Comparison of ENCODE assay signal across 24 cellular contexts in genomic region chr6:133466666-133467065, GRCh38.
"Had no signal": no experiment of that assay in that cellular context is flagged by ENCODE, and none has a peak within 500 bp of the region (broad histone marks: within the 10 kb centered on the region; RNA-seq: fewer than 3 reads in every experiment).

No MANE protein-coding gene starts in this region.

- H3K9me3 Mint-ChIP-seq: activated naive CD4-positive, alpha-beta T cell treated with anti-CD3 and anti-CD28 coated beads, Interleukin-2, amount 10 ng/mL, durations not matched to agents 7 days and 5 days; activated naive CD8-positive, alpha-beta T cell treated with anti-CD3 and anti-CD28 coated beads, Interleukin-2, amount 50 U/mL, for 24 hours; stimulated activated naive CD8-positive, alpha-beta T cell treated with anti-CD3 and anti-CD28 coated beads, Interleukin-15, Interleukin-2, amounts not matched to agents 100 ng/mL and 50 ng/mL, for 24 hours had no signal

- H3K27me3 Mint-ChIP-seq: activated naive CD4-positive, alpha-beta T cell treated with anti-CD3 and anti-CD28 coated beads, Interleukin-2, amount 10 ng/mL, durations not matched to agents 7 days and 5 days; progenitor cell of endocrine pancreas had no signal

- H3K36me3 ChIP-seq: colonic mucosa, left lung, right atrium auricular region, suprapubic skin had no signal

- H3K4me1 ChIP-seq: colonic mucosa, gastrocnemius medialis, left lung, right atrium auricular region, suprapubic skin had no signal

- H3K4me3 Mint-ChIP-seq: activated naive CD4-positive, alpha-beta T cell treated with anti-CD3 and anti-CD28 coated beads, Interleukin-2, amount 10 ng/mL, durations not matched to agents 7 days and 5 days; activated naive CD8-positive, alpha-beta T cell treated with anti-CD3 and anti-CD28 coated beads, Interleukin-2, amount 50 U/mL, for 24 hours; nephron progenitor cell; stimulated activated naive CD8-positive, alpha-beta T cell treated with anti-CD3 and anti-CD28 coated beads, Interleukin-15, Interleukin-2, amounts not matched to agents 100 ng/mL and 50 ng/mL, for 24 hours had no signal

- H3K27ac ChIP-seq: colonic mucosa, gastrocnemius medialis, left lung, right atrium auricular region, suprapubic skin, VCaP had no signal

- ATAC-seq: activated naive CD8-positive, alpha-beta T cell treated with anti-CD3 and anti-CD28 coated beads, Interleukin-2, amount 50 U/mL, for 24 hours; gastrocnemius medialis; left lung had no signal

- H3K27me3 ChIP-seq: colonic mucosa, gastrocnemius medialis, left lung, right atrium auricular region, suprapubic skin had no signal

- DNase-seq: activated CD4-positive, alpha-beta T cell treated with anti-CD3 and anti-CD28 coated beads for 1 hour; activated CD8-positive, alpha-beta memory T cell treated with anti-CD3 and anti-CD28 coated beads for 24 hours; activated CD8-positive, alpha-beta memory T cell treated with anti-CD3 and anti-CD28 coated beads, Interleukin-2, amount 50 U/mL, for 48 hours; activated effector memory CD4-positive, alpha-beta T cell treated with Interleukin-2 at 50 U/mL for 16 hours; activated naive CD4-positive, alpha-beta T cell treated with anti-CD3 and anti-CD28 coated beads, Interleukin-2, amount 10 ng/mL, durations not matched to agents 7 days and 5 days; activated naive CD8-positive, alpha-beta T cell treated with anti-CD3 and anti-CD28 coated beads, Interleukin-2, amount 50 U/mL, for 24 hours; activated T-cell treated with anti-CD3 and anti-CD28 coated beads, Interleukin-2, amount 50 U/mL, for 48 hours; aorta; colonic mucosa; gastrocnemius medialis; head of caudate nucleus; left lung; midbrain; nephron progenitor cell; stimulated activated CD4-positive, alpha-beta T cell treated with anti-CD3 and anti-CD28 coated beads, Interleukin-15, amount 100 ng/mL, for 24 hours; stimulated activated CD4-positive, alpha-beta T cell treated with anti-CD3 and anti-CD28 coated beads, Interleukin-2, amount 100 ng/mL, for 48 hours; T-helper 1 cell; T-helper 9 cell; trophoblast cell had no signal

- H3K4me1 Mint-ChIP-seq: activated naive CD4-positive, alpha-beta T cell treated with anti-CD3 and anti-CD28 coated beads, Interleukin-2, amount 10 ng/mL, durations not matched to agents 7 days and 5 days; activated naive CD8-positive, alpha-beta T cell treated with anti-CD3 and anti-CD28 coated beads, Interleukin-2, amount 50 U/mL, for 24 hours; nephron progenitor cell had no signal

- H3K36me3 Mint-ChIP-seq: activated naive CD4-positive, alpha-beta T cell treated with anti-CD3 and anti-CD28 coated beads, Interleukin-2, amount 10 ng/mL, durations not matched to agents 7 days and 5 days had no signal

- H3K9me3 ChIP-seq: colonic mucosa, gastrocnemius medialis, left lung, right atrium auricular region, suprapubic skin had no signal

- H3K27ac Mint-ChIP-seq: activated naive CD4-positive, alpha-beta T cell treated with anti-CD3 and anti-CD28 coated beads, Interleukin-2, amount 10 ng/mL, durations not matched to agents 7 days and 5 days; activated naive CD8-positive, alpha-beta T cell treated with anti-CD3 and anti-CD28 coated beads, Interleukin-2, amount 50 U/mL, for 24 hours; nephron progenitor cell; progenitor cell of endocrine pancreas; stimulated activated naive CD8-positive, alpha-beta T cell treated with anti-CD3 and anti-CD28 coated beads, Interleukin-15, Interleukin-2, amounts not matched to agents 100 ng/mL and 50 ng/mL, for 24 hours had no signal

- H3K4me3 ChIP-seq: colonic mucosa, gastrocnemius medialis, left lung, right atrium auricular region, suprapubic skin had no signal
